ENCODE assay signal across 17 cellular contexts in the genomic region with DNA sequence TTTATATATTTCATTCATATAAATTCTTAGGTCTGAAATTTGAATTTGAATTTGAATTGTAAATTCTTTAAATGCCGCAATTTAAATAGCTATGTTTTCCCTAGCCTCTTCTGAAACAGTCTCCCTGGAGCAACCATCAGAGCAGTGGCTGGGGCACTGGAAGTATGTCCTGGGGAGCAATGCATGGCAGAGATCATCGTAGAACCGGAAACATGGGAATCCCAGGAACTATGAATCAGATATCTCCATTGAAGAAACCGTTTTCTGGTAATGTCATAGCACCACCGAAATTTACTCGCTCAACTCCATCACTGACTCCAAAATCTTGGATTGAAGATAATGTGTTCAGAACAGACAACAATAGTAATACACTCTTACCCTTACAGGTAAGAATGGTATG. TPM values are rescaled to one million over a fixed set of nuclear protein-coding genes. Genes with fewer than 3 reads are reported as not detected.
DNase-seq lines count a peak whose midpoint lies in the region; ATAC-seq and TF ChIP-seq lines count a peak whose summit lies in the region.
"Had no signal": no experiment of that assay in that cellular context is flagged by ENCODE, and none has a peak within 500 bp of the region (broad histone marks: within the 10 kb centered on the region; RNA-seq: fewer than 3 reads in every experiment).

No MANE protein-coding gene starts in this region.

- H2AFZ ChIP-seq in MM.1S (ENCODE audit: low read length) = no peak overlapping the region

- no peak for ATAC-seq in right cardiac atrium
- ATAC-seq in left ventricle myocardium superior = no peak
- ATAC-seq: gastroesophageal sphincter; stimulated activated effector memory CD8-positive, alpha-beta T cell treated with anti-CD3 and anti-CD28 coated beads, Interleukin-12 subunit alpha, Interleukin-12 subunit beta, amount 100 ng/mL, for 72 hours had no signal

- H4K20me1 ChIP-seq in MM.1S (ENCODE audit: insufficient read depth, low read length) = 0 out of 2 replicates have a peak, but pooled peaks cover 9% of the 10 kb centered on the region

- H3K9me3 ChIP-seq in right cardiac atrium (ENCODE audit: control insufficient read depth, low read length) (no peaks in the 10 kb centered on the region), iPS-20b (ENCODE audit: insufficient read depth, low read depth, low read length) (no peaks in the 10 kb centered on the region), MM.1S (replicated peaks; ENCODE audit: insufficient read depth, low read length) (no peaks in the 10 kb centered on the region)
- H3K9me3 ChIP-seq: gastroesophageal sphincter, vagina had no signal

- H3K4me1 ChIP-seq in right cardiac atrium (ENCODE audit: control insufficient read depth, insufficient read depth, low read length) (peaks cover 3% of the 10 kb centered on the region), iPS-20b (ENCODE audit: insufficient read depth, low read length) (peaks cover 35% of the 10 kb centered on the region; the same call in 1 of the 2 replicates), MM.1S (ENCODE audit: low read length) (0 out of 2 replicates have a peak, but pooled peaks cover 8% of the 10 kb centered on the region)

- peaks cover 46% of the 10 kb centered on the region for H3K36me3 Mint-ChIP-seq in activated T-helper 2 cell treated with anti-CD3 and anti-CD28 coated beads, Interferon-gamma antibody, Interleukin-2, Interleukin-4, amounts not matched to agents 10 μg/mL and 5 μg/mL and 100 μg/mL, durations not matched to agents 14 hours and 24 hours and 36 hours (ENCODE audit: low read depth)
- peaks cover 17% of the 10 kb centered on the region for H3K36me3 Mint-ChIP-seq in type B pancreatic cell

- H3K79me2 ChIP-seq in MM.1S (ENCODE audit: low read length) = peaks cover 80% of the 10 kb centered on the region

- H3K9me2 ChIP-seq in MM.1S (replicated peaks; ENCODE audit: insufficient read depth, low read length) = no peaks in the 10 kb centered on the region

- no peak overlapping the region for H3K9ac ChIP-seq in iPS-20b (ENCODE audit: low read depth, low read length)
- H3K9ac ChIP-seq in MM.1S (ENCODE audit: low read length) = no peak overlapping the region

- no peaks in the 10 kb centered on the region for H3K36me3 ChIP-seq in iPS-20b (ENCODE audit: insufficient read depth, low read depth, low read length)
- peaks cover 3% of the 10 kb centered on the region; the same call in 1 of the 2 replicates for H3K36me3 ChIP-seq in MM.1S (replicated peaks; ENCODE audit: insufficient read depth, low read length)
- H3K36me3 ChIP-seq: gastroesophageal sphincter had no signal

- intact Hi-C loops in right cardiac atrium (cut with DNase I) = no loop called here
- intact Hi-C loops in left ventricle myocardium superior (cut with micrococcal nuclease) = no loop called here
- intact Hi-C loops in activated T-helper 2 cell treated with anti-CD3 and anti-CD28 coated beads, Interferon-gamma antibody, Interleukin-2, Interleukin-4, amounts not matched to agents 10 μg/mL and 5 μg/mL and 100 μg/mL, durations not matched to agents 14 hours and 24 hours and 36 hours (cut with micrococcal nuclease) = loop anchor here (10.0 kb wide), 1 partner anchor 1218 kb away; a partner anchor contains a TSS

- H3F3A ChIP-seq in MM.1S (ENCODE audit: insufficient read depth, low read length) = peaks cover 15% of the 10 kb centered on the region

- no peak for TF ChIP-seq CTCF in type B pancreatic cell (conservative IDR thresholded peaks at IDR 0.05)
- TF ChIP-seq CTCF in MM.1S (IDR thresholded peaks at IDR 0.05; ENCODE audit: low read length) = no peak

- no peak overlapping the region for H3K27ac ChIP-seq in right cardiac atrium (ENCODE audit: low read length)
- H3K27ac ChIP-seq in iPS-20b (ENCODE audit: low read length) = no peak overlapping the region
- H3K27ac ChIP-seq in MM.1S (ENCODE audit: low read length) = no peak overlapping the region
- H3K27ac ChIP-seq: vagina had no signal

- H3K27me3 ChIP-seq in right cardiac atrium (ENCODE audit: control insufficient read depth, insufficient read depth) = no peaks in the 10 kb centered on the region
- peaks cover 30% of the 10 kb centered on the region for H3K27me3 ChIP-seq in iPS-20b (ENCODE audit: insufficient read depth, low read length)
- no peaks in the 10 kb centered on the region for H3K27me3 ChIP-seq in MM.1S (replicated peaks; ENCODE audit: insufficient read depth, low read length)
- H3K27me3 ChIP-seq: gastroesophageal sphincter, vagina had no signal

- H3K27ac Mint-ChIP-seq in activated T-helper 2 cell treated with anti-CD3 and anti-CD28 coated beads, Interferon-gamma antibody, Interleukin-2, Interleukin-4, amounts not matched to agents 10 μg/mL and 5 μg/mL and 100 μg/mL, durations not matched to agents 14 hours and 24 hours and 36 hours = no peak overlapping the region
- no peak overlapping the region for H3K27ac Mint-ChIP-seq in type B pancreatic cell
- H3K27ac Mint-ChIP-seq: B cell; stimulated activated effector memory CD8-positive, alpha-beta T cell treated with anti-CD3 and anti-CD28 coated beads, Interleukin-12 subunit alpha, Interleukin-12 subunit beta, amount 100 ng/mL, for 72 hours had no signal

- WGBS in right cardiac atrium = 66% methylated on average over 6 of the region's 6 CpGs

- H3K4me3 Mint-ChIP-seq in activated T-helper 2 cell treated with anti-CD3 and anti-CD28 coated beads, Interferon-gamma antibody, Interleukin-2, Interleukin-4, amounts not matched to agents 10 μg/mL and 5 μg/mL and 100 μg/mL, durations not matched to agents 14 hours and 24 hours and 36 hours (ENCODE audit: low read depth) = peak overlapping the region; percentile 30
- peak overlapping the region; percentile 56 for H3K4me3 Mint-ChIP-seq in type B pancreatic cell
- H3K4me3 Mint-ChIP-seq: B cell had no signal

- no peaks in the 10 kb centered on the region for H3K27me3 Mint-ChIP-seq in activated T-helper 2 cell treated with anti-CD3 and anti-CD28 coated beads, Interferon-gamma antibody, Interleukin-2, Interleukin-4, amounts not matched to agents 10 μg/mL and 5 μg/mL and 100 μg/mL, durations not matched to agents 14 hours and 24 hours and 36 hours (ENCODE audit: low read depth)
- peaks cover 26% of the 10 kb centered on the region for H3K27me3 Mint-ChIP-seq in type B pancreatic cell
- H3K27me3 Mint-ChIP-seq: B cell had no signal

- peaks cover 43% of the 10 kb centered on the region for H3K4me1 Mint-ChIP-seq in activated T-helper 2 cell treated with anti-CD3 and anti-CD28 coated beads, Interferon-gamma antibody, Interleukin-2, Interleukin-4, amounts not matched to agents 10 μg/mL and 5 μg/mL and 100 μg/mL, durations not matched to agents 14 hours and 24 hours and 36 hours (ENCODE audit: low read depth)
- peaks cover 4% of the 10 kb centered on the region for H3K4me1 Mint-ChIP-seq in type B pancreatic cell (ENCODE audit: unreplicated experiment)

- H3K4me3 ChIP-seq in right cardiac atrium (ENCODE audit: low read length) (peak overlapping the region; percentile 37), iPS-20b (ENCODE audit: low read length) (peak overlapping the region; percentile 45; the same call in 1 of the 2 replicates), MM.1S (ENCODE audit: low read length) (no peak overlapping the region)
- H3K4me3 ChIP-seq: vagina had no signal

- no peaks in the 10 kb centered on the region for H3K9me3 Mint-ChIP-seq in activated T-helper 2 cell treated with anti-CD3 and anti-CD28 coated beads, Interferon-gamma antibody, Interleukin-2, Interleukin-4, amounts not matched to agents 10 μg/mL and 5 μg/mL and 100 μg/mL, durations not matched to agents 14 hours and 24 hours and 36 hours
- H3K9me3 Mint-ChIP-seq in type B pancreatic cell = no peaks in the 10 kb centered on the region
- H3K9me3 Mint-ChIP-seq: stimulated activated effector memory CD8-positive, alpha-beta T cell treated with anti-CD3 and anti-CD28 coated beads, Interleukin-12 subunit alpha, Interleukin-12 subunit beta, amount 100 ng/mL, for 72 hours had no signal

- H3K4me2 ChIP-seq in MM.1S (ENCODE audit: low read depth, low read length) = no peak overlapping the region

- no peak for DNase-seq in right cardiac atrium
- DNase-seq in left ventricle myocardium superior = no peak
- DNase-seq in activated T-helper 2 cell treated with anti-CD3 and anti-CD28 coated beads, Interferon-gamma antibody, Interleukin-2, Interleukin-4, amounts not matched to agents 10 μg/mL and 5 μg/mL and 100 μg/mL, durations not matched to agents 14 hours and 24 hours and 36 hours (ENCODE audit: low spot score) = no peak
- DNase-seq in type B pancreatic cell (ENCODE audit: extremely low spot score, unreplicated experiment) = no peak
- DNase-seq in activated CD4-positive, CD25-positive, alpha-beta regulatory T cell treated with anti-CD3 and anti-CD28 coated beads, Interleukin-2, amount 50 U/mL, for 72 hours = no peak
- no peak for DNase-seq in COR-L47 (lab: John Stamatoyannopoulos, UW)
- DNase-seq in MM.1S = no peak
- DNase-seq: activated CD4-positive, CD25-positive, alpha-beta regulatory T cell; DMS79; islet precursor cell; NCI-H2029 treated with DMSO at 0.1 percent for 48 hours; stimulated activated CD4-positive, alpha-beta T cell treated with anti-CD3 and anti-CD28 coated beads, Interleukin-4, amount 100 ng/mL, for 24 hours had no signal

RNA-seq across cellular contexts. Expression of a gene that starts 4.9 kb away (rescaled TPM):
- 10 to 100 TPM; 12.7 to 18.3 (median 14.2) TPM for total RNA-seq in right cardiac atrium
- 5.3 TPM for polyA plus RNA-seq in right cardiac atrium
- total RNA-seq in left ventricle myocardium superior = 24.3 TPM
- 11.0 and 12.3 TPM in 2 replicates for total RNA-seq in activated T-helper 2 cell treated with anti-CD3 and anti-CD28 coated beads, Interferon-gamma antibody, Interleukin-2, Interleukin-4, amounts not matched to agents 10 μg/mL and 5 μg/mL and 100 μg/mL, durations not matched to agents 14 hours and 24 hours and 36 hours
- total RNA-seq in type B pancreatic cell (ENCODE audit: low replicate concordance) = 12.5 and 32.0 TPM in 2 replicates
